1 cellular context compared by ENCODE assay signal in the genomic region with DNA sequence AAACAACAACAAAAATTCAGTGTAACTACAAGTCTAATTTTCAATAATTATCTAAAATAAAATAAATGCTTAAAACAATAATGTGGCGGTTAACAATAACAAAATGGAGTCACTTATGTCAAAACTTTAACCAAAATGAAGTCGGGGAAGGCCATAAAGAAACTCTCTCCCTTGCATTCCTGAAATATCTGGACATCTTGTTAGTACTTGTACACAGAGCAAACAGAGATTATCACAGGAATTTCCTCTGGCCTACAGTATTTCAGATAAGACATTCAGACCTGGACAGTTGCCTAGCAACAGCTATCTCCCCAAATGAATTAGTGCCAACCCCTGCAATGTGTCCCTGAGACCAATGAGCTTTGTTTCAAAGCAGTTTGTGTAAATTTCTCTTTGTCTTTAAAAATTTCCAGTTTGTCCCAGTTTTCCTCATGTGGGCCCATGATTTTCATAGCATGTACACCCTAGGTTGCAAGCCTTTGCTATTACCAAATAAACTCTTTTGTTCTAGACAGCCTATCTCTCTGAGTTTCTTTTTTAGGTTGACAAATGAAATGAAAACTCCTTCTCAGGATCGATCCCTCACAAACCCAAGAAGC.
TF ChIP-seq lines count a peak whose summit lies in the region.

No MANE protein-coding gene starts in this region.

TF ChIP-seq in HepG2, 621 proteins besides CTCF, POLR2A, EP300 and RAD21 (continued from another document and continues in another):
- TF ChIP-seq ZBTB37 (CRISPR knock-in tag; IDR thresholded peaks at IDR 0.05) (no peak), YEATS2 (CRISPR knock-in tag; IDR thresholded peaks at IDR 0.05; ENCODE audit: borderline replicate concordance) (no peak), GATAD2A (CRISPR knock-in tag; IDR thresholded peaks at IDR 0.05) (peak; percentile 97), ZNF629 (CRISPR knock-in tag; conservative IDR thresholded peaks at IDR 0.05) (no peak), ZNF562 (CRISPR knock-in tag; IDR thresholded peaks at IDR 0.05; ENCODE audit: borderline replicate concordance) (no peak), PRDM15 (CRISPR knock-in tag; IDR thresholded peaks at IDR 0.05) (no peak; the same call in 1 of the 2 replicates), ZNF703 (CRISPR knock-in tag; IDR thresholded peaks at IDR 0.05; ENCODE audit: borderline replicate concordance) (no peak), RXRB (CRISPR knock-in tag; IDR thresholded peaks at IDR 0.05; ENCODE audit: borderline replicate concordance) (peak; percentile 90), KDM6A (CRISPR knock-in tag; IDR thresholded peaks at IDR 0.05; ENCODE audit: low read depth) (peak; percentile 57; the same call in 1 of the 2 replicates), ZNF710 (CRISPR knock-in tag; IDR thresholded peaks at IDR 0.05; ENCODE audit: borderline replicate concordance) (no peak), MNT (IDR thresholded peaks at IDR 0.05) (no peak), ZNF691 (CRISPR knock-in tag; IDR thresholded peaks at IDR 0.05; ENCODE audit: borderline replicate concordance, low read depth) (no peak), KLF16 (CRISPR knock-in tag; IDR thresholded peaks at IDR 0.05) (0 out of 4 replicates have a peak, but pooled peaks of 1 of the 2 experiments have one; percentile 29), ZNF543 (CRISPR knock-in tag; IDR thresholded peaks at IDR 0.05) (no peak), SYNCRIP (IDR thresholded peaks at IDR 0.05; ENCODE audit: insufficient read depth, low read depth, low read length) (no peak), ZNF780A (CRISPR knock-in tag; IDR thresholded peaks at IDR 0.05) (no peak)
- TF ChIP-seq, protein P1, sequence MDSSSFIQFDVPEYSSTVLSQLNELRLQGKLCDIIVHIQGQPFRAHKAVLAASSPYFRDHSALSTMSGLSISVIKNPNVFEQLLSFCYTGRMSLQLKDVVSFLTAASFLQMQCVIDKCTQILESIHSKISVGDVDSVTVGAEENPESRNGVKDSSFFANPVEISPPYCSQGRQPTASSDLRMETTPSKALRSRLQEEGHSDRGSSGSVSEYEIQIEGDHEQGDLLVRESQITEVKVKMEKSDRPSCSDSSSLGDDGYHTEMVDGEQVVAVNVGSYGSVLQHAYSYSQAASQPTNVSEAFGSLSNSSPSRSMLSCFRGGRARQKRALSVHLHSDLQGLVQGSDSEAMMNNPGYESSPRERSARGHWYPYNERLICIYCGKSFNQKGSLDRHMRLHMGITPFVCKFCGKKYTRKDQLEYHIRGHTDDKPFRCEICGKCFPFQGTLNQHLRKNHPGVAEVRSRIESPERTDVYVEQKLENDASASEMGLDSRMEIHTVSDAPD (CRISPR knock-in tag; IDR thresholded peaks at IDR 0.05) = no peak; the same call in 1 of the 2 replicates
- TF ChIP-seq, protein P2, sequence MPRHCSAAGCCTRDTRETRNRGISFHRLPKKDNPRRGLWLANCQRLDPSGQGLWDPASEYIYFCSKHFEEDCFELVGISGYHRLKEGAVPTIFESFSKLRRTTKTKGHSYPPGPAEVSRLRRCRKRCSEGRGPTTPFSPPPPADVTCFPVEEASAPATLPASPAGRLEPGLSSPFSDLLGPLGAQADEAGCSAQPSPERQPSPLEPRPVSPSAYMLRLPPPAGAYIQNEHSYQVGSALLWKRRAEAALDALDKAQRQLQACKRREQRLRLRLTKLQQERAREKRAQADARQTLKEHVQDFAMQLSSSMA (CRISPR knock-in tag; IDR thresholded peaks at IDR 0.05) = no peak
- TF ChIP-seq, protein P3, sequence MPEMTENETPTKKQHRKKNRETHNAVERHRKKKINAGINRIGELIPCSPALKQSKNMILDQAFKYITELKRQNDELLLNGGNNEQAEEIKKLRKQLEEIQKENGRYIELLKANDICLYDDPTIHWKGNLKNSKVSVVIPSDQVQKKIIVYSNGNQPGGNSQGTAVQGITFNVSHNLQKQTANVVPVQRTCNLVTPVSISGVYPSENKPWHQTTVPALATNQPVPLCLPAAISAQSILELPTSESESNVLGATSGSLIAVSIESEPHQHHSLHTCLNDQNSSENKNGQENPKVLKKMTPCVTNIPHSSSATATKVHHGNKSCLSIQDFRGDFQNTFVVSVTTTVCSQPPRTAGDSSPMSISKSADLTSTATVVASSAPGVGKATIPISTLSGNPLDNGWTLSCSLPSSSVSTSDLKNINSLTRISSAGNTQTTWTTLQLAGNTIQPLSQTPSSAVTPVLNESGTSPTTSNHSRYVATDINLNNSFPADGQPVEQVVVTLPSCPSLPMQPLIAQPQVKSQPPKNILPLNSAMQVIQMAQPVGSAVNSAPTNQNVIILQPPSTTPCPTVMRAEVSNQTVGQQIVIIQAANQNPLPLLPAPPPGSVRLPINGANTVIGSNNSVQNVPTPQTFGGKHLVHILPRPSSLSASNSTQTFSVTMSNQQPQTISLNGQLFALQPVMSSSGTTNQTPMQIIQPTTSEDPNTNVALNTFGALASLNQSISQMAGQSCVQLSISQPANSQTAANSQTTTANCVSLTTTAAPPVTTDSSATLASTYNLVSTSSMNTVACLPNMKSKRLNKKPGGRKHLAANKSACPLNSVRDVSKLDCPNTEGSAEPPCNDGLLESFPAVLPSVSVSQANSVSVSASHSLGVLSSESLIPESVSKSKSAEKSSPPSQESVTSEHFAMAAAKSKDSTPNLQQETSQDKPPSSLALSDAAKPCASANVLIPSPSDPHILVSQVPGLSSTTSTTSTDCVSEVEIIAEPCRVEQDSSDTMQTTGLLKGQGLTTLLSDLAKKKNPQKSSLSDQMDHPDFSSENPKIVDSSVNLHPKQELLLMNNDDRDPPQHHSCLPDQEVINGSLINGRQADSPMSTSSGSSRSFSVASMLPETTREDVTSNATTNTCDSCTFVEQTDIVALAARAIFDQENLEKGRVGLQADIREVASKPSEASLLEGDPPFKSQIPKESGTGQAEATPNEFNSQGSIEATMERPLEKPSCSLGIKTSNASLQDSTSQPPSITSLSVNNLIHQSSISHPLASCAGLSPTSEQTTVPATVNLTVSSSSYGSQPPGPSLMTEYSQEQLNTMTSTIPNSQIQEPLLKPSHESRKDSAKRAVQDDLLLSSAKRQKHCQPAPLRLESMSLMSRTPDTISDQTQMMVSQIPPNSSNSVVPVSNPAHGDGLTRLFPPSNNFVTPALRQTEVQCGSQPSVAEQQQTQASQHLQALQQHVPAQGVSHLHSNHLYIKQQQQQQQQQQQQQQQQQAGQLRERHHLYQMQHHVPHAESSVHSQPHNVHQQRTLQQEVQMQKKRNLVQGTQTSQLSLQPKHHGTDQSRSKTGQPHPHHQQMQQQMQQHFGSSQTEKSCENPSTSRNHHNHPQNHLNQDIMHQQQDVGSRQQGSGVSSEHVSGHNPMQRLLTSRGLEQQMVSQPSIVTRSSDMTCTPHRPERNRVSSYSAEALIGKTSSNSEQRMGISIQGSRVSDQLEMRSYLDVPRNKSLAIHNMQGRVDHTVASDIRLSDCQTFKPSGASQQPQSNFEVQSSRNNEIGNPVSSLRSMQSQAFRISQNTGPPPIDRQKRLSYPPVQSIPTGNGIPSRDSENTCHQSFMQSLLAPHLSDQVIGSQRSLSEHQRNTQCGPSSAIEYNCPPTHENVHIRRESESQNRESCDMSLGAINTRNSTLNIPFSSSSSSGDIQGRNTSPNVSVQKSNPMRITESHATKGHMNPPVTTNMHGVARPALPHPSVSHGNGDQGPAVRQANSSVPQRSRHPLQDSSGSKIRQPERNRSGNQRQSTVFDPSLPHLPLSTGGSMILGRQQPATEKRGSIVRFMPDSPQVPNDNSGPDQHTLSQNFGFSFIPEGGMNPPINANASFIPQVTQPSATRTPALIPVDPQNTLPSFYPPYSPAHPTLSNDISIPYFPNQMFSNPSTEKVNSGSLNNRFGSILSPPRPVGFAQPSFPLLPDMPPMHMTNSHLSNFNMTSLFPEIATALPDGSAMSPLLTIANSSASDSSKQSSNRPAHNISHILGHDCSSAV (CRISPR knock-in tag; IDR thresholded peaks at IDR 0.05; ENCODE audit: borderline replicate concordance) = no peak
- TF ChIP-seq, protein P4, sequence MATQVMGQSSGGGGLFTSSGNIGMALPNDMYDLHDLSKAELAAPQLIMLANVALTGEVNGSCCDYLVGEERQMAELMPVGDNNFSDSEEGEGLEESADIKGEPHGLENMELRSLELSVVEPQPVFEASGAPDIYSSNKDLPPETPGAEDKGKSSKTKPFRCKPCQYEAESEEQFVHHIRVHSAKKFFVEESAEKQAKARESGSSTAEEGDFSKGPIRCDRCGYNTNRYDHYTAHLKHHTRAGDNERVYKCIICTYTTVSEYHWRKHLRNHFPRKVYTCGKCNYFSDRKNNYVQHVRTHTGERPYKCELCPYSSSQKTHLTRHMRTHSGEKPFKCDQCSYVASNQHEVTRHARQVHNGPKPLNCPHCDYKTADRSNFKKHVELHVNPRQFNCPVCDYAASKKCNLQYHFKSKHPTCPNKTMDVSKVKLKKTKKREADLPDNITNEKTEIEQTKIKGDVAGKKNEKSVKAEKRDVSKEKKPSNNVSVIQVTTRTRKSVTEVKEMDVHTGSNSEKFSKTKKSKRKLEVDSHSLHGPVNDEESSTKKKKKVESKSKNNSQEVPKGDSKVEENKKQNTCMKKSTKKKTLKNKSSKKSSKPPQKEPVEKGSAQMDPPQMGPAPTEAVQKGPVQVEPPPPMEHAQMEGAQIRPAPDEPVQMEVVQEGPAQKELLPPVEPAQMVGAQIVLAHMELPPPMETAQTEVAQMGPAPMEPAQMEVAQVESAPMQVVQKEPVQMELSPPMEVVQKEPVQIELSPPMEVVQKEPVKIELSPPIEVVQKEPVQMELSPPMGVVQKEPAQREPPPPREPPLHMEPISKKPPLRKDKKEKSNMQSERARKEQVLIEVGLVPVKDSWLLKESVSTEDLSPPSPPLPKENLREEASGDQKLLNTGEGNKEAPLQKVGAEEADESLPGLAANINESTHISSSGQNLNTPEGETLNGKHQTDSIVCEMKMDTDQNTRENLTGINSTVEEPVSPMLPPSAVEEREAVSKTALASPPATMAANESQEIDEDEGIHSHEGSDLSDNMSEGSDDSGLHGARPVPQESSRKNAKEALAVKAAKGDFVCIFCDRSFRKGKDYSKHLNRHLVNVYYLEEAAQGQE (IDR thresholded peaks at IDR 0.05; ENCODE audit: borderline replicate concordance in 1 of 2, low read depth in 1 of 2, low read length in 2 of 2) = peak in 1 of 2 experiments; percentile 23; a peak in 1 of 4 replicates
